Comparison of ENCODE assay signal across 3 cellular contexts in the genomic region with DNA sequence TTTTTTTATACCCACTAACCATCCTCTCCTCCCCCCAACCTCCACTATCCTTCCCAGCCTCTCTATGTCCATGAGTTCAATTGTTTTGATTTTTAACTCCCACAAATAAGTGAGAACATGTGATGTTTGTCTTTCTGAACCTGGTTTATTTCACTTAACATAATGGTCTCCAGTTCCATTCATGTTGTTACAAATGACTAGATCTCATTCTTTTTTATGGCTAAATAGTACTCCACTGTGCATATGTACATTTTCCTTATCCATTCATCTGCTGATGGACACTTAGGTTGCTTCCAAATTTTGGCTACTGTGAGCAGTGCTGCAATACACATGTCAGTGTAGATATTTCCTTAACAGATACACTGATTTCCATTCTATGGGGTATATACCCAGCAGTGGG.
TF ChIP-seq lines count a peak whose summit lies in the region.

No MANE protein-coding gene starts in this region.

TF ChIP-seq in A549, 52 proteins besides CTCF, POLR2A, EP300 and RAD21:
- no peak for TF ChIP-seq CBX2 (IDR thresholded peaks at IDR 0.05; ENCODE audit: borderline replicate concordance, low read depth)
- TF ChIP-seq RFX5 (IDR thresholded peaks at IDR 0.05): no peak
- TF ChIP-seq HOXB13 (CRISPR knock-in tag; IDR thresholded peaks at IDR 0.05; ENCODE audit: low read depth): no peak
- no peak for TF ChIP-seq SREBF2 (IDR thresholded peaks at IDR 0.05)
- TF ChIP-seq TP53 (CRISPR knock-in tag; IDR thresholded peaks at IDR 0.05): no peak
- no peak for TF ChIP-seq MYC (IDR thresholded peaks at IDR 0.05; ENCODE audit: borderline replicate concordance, low read length)
- TF ChIP-seq, protein P1, sequence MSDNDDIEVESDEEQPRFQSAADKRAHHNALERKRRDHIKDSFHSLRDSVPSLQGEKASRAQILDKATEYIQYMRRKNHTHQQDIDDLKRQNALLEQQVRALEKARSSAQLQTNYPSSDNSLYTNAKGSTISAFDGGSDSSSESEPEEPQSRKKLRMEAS (IDR thresholded peaks at IDR 0.05): no peak
- TF ChIP-seq NFE2L2 (conservative IDR thresholded peaks at IDR 0.05; ENCODE audit: low read length): no peak
- no peak for TF ChIP-seq HOXB5 (CRISPR knock-in tag; IDR thresholded peaks at IDR 0.05)
- no peak for TF ChIP-seq BCL3 (IDR thresholded peaks at IDR 0.05)
- TF ChIP-seq BHLHE40 (IDR thresholded peaks at IDR 0.05; ENCODE audit: low read depth, low read length): no peak
- TF ChIP-seq RARB (CRISPR knock-in tag; IDR thresholded peaks at IDR 0.05): no peak
- TF ChIP-seq NPAS2 (CRISPR knock-in tag; IDR thresholded peaks at IDR 0.05; ENCODE audit: borderline replicate concordance): no peak
- TF ChIP-seq, protein P2, sequence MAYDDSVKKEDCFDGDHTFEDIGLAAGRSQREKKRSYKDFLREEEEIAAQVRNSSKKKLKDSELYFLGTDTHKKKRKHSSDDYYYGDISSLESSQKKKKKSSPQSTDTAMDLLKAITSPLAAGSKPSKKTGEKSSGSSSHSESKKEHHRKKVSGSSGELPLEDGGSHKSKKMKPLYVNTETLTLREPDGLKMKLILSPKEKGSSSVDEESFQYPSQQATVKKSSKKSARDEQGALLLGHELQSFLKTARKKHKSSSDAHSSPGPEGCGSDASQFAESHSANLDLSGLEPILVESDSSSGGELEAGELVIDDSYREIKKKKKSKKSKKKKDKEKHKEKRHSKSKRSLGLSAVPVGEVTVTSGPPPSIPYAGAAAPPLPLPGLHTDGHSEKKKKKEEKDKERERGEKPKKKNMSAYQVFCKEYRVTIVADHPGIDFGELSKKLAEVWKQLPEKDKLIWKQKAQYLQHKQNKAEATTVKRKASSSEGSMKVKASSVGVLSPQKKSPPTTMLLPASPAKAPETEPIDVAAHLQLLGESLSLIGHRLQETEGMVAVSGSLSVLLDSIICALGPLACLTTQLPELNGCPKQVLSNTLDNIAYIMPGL (CRISPR knock-in tag; IDR thresholded peaks at IDR 0.05; ENCODE audit: borderline replicate concordance): no peak
- TF ChIP-seq FOXS1 (CRISPR knock-in tag; IDR thresholded peaks at IDR 0.05): no peak
- TF ChIP-seq JUN (IDR thresholded peaks at IDR 0.05): no peak
- no peak for TF ChIP-seq FOSB (CRISPR knock-in tag; IDR thresholded peaks at IDR 0.05)
- TF ChIP-seq ESRRA (IDR thresholded peaks at IDR 0.05; ENCODE audit: borderline replicate concordance, low read length): no peak
- no peak for TF ChIP-seq RCOR1 (IDR thresholded peaks at IDR 0.05; ENCODE audit: low read depth, low read length)
- TF ChIP-seq PBX3 (IDR thresholded peaks at IDR 0.05): no peak

TF ChIP-seq in HEK293, 187 proteins besides CTCF, POLR2A, EP300 and RAD21 (continues in another document):
- TF ChIP-seq, protein P3, sequence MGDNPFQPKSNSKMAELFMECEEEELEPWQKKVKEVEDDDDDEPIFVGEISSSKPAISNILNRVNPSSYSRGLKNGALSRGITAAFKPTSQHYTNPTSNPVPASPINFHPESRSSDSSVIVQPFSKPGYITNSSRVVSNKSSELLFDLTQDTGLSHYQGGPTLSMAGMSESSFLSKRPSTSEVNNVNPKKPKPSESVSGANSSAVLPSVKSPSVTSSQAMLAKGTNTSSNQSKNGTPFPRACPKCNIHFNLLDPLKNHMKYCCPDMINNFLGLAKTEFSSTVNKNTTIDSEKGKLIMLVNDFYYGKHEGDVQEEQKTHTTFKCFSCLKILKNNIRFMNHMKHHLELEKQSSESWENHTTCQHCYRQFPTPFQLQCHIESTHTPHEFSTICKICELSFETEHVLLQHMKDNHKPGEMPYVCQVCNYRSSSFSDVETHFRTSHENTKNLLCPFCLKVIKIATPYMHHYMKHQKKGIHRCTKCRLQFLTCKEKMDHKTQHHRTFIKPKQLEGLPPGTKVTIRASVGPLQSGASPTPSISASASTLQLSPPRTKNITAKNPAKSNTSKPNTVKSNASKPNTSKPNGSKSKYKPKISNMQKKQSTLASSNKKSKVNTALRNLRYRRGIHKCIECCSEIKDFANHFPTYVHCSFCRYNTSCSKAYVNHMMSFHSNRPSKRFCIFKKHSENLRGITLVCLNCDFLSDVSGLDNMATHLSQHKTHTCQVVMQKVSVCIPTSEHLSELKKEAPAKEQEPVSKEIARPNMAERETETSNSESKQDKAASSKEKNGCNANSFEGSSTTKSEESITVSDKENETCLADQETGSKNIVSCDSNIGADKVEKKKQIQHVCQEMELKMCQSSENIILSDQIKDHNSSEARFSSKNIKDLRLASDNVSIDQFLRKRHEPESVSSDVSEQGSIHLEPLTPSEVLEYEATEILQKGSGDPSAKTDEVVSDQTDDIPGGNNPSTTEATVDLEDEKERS (tag by site-specific recombination; IDR thresholded peaks at IDR 0.05): 0 out of 2 replicates have a peak, but pooled peaks have one; percentile 76
- peak; percentile 99 for TF ChIP-seq ZNF146 (tag by site-specific recombination; IDR thresholded peaks at IDR 0.05)
- TF ChIP-seq ZNF530 (tag by site-specific recombination; IDR thresholded peaks at IDR 0.05; ENCODE audit: low read depth): no peak
- TF ChIP-seq ZNF157 (tag by site-specific recombination; IDR thresholded peaks at IDR 0.05): no peak
- TF ChIP-seq ZNF366 (tag by site-specific recombination; conservative IDR thresholded peaks at IDR 0.05): no peak
- 0 out of 2 replicates have a peak, but pooled peaks have one; percentile 20 for TF ChIP-seq ZNF785 (tag by site-specific recombination; IDR thresholded peaks at IDR 0.05)
- no peak for TF ChIP-seq KLF17 (tag by site-specific recombination; IDR thresholded peaks at IDR 0.05)
- no peak for TF ChIP-seq TCF7L2 (IDR thresholded peaks at IDR 0.05; ENCODE audit: borderline replicate concordance, low read depth, low read length)
- no peak for TF ChIP-seq GLI4 (tag by site-specific recombination; IDR thresholded peaks at IDR 0.05)
- no peak for TF ChIP-seq KLF1 (tag by site-specific recombination; IDR thresholded peaks at IDR 0.05)
- no peak for TF ChIP-seq ZNF138 (tag by site-specific recombination; IDR thresholded peaks at IDR 0.05; ENCODE audit: borderline replicate concordance)
- TF ChIP-seq ZNF391 (tag by site-specific recombination; IDR thresholded peaks at IDR 0.05; ENCODE audit: borderline replicate concordance, low read depth): no peak
- no peak for TF ChIP-seq ZXDB (tag by site-specific recombination; IDR thresholded peaks at IDR 0.05)
- no peak for TF ChIP-seq ZNF521 (tag by site-specific recombination; IDR thresholded peaks at IDR 0.05)
- TF ChIP-seq ZNF140 (tag by site-specific recombination; IDR thresholded peaks at IDR 0.05): no peak
- no peak for TF ChIP-seq ZNF513 (tag by site-specific recombination; IDR thresholded peaks at IDR 0.05)
- TF ChIP-seq, protein P4, sequence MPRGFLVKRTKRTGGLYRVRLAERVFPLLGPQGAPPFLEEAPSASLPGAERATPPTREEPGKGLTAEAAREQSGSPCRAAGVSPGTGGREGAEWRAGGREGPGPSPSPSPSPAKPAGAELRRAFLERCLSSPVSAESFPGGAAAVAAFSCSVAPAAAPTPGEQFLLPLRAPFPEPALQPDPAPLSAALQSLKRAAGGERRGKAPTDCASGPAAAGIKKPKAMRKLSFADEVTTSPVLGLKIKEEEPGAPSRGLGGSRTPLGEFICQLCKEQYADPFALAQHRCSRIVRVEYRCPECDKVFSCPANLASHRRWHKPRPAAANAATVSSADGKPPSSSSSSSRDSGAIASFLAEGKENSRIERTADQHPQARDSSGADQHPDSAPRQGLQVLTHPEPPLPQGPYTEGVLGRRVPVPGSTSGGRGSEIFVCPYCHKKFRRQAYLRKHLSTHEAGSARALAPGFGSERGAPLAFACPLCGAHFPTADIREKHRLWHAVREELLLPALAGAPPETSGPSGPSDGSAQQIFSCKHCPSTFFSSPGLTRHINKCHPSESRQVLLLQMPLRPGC (tag by site-specific recombination; IDR thresholded peaks at IDR 0.05): no peak

TF ChIP-seq in K562, 482 proteins besides CTCF, POLR2A, EP300 and RAD21:
- TF ChIP-seq, protein P5, sequence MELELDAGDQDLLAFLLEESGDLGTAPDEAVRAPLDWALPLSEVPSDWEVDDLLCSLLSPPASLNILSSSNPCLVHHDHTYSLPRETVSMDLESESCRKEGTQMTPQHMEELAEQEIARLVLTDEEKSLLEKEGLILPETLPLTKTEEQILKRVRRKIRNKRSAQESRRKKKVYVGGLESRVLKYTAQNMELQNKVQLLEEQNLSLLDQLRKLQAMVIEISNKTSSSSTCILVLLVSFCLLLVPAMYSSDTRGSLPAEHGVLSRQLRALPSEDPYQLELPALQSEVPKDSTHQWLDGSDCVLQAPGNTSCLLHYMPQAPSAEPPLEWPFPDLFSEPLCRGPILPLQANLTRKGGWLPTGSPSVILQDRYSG (tag; conservative IDR thresholded peaks at IDR 0.05; ENCODE audit: low read depth): no peak
- TF ChIP-seq ZNF146 (CRISPR knock-in tag; IDR thresholded peaks at IDR 0.05; ENCODE audit: unreplicated experiment): peak; percentile 34
- TF ChIP-seq NR2C2 (CRISPR knock-in tag; IDR thresholded peaks at IDR 0.05): no peak
- TF ChIP-seq NR2C2 (tag; IDR thresholded peaks at IDR 0.05): no peak
TF ChIP-seq in K562: peak in this region for 1.
